In the genomic region with DNA sequence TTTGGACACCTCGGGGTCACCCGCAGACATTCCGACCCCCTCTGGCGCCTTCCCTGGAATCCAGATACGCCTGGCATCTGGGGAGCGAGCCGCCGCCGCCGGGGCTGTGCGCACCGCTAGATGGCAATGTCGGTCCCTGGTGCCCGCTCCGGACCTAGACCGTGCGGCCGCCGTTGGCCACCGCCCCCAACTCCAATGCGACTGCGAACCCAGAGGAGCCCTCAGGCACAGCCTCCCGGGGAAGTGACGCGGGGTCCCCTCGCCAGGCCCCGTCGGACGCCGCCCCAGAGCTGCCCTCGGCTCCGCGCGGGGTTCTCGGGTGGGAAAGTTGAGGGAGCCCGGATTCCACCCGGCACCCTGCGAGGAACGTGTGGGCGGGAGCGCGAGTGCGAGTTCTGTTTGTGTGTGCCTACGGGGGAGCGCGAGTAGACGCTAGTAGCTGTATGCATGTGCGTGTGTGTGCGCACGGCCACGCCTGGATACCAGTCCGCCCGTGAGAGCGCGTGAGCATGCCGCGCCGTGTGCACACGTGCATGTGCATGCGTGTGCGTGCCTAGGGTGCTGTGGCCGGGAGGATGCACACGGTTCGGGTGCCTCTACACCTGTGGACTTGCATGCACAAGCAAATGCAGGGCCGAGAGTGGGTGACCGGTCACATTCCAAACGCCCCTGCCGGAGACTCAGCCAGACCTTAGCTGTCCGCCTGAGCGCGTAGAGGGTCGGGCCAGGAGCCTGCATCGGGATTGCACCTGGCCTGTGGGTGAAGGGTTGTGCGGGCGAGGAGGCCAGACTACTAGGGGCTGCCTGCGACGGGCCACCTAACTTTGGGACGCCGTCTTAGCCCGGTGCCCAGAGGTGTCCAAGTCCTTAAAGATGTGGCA, we compare ENCODE assay signal across 8 cellular contexts. TPM values are rescaled to one million over a fixed set of nuclear protein-coding genes. Genes with fewer than 3 reads are reported as not detected.
A peak's percentile ranks its signal among the peaks of the same experiment; 100 is the strongest.
DNase-seq lines count a peak whose midpoint lies in the region; ATAC-seq and TF ChIP-seq lines count a peak whose summit lies in the region.

No MANE protein-coding gene starts in this region.

- peak overlapping the region; percentile 78 for H3K4me2 ChIP-seq in osteoblast (ENCODE audit: insufficient read depth, low read length)

- peaks cover 30% of the 10 kb centered on the region for H3K4me1 Mint-ChIP-seq in activated naive CD4-positive, alpha-beta T cell treated with anti-CD3 and anti-CD28 coated beads, Interleukin-2, amount 50 U/mL, for 24 hours

- H3K9me3 ChIP-seq in osteoblast (ENCODE audit: low read depth, low read length) = no peaks in the 10 kb centered on the region

- H3K36me3 Mint-ChIP-seq in activated naive CD4-positive, alpha-beta T cell treated with anti-CD3 and anti-CD28 coated beads, Interleukin-2, amount 50 U/mL, for 24 hours = peaks cover 1% of the 10 kb centered on the region

- no peaks in the 10 kb centered on the region for H3K36me3 ChIP-seq in osteoblast (ENCODE audit: insufficient read depth, low read length)

- ATAC-seq in GM18517 (IDR thresholded peaks at IDR 0.05; ENCODE audit: unreplicated experiment) (peak; percentile 38), Right ventricle myocardium superior (ENCODE audit: poor library complexity) (peak; percentile 79), GM19455 (IDR thresholded peaks at IDR 0.05; ENCODE audit: unreplicated experiment) (no peak)

- peak overlapping the region; percentile 30 for H3K4me3 Mint-ChIP-seq in activated naive CD4-positive, alpha-beta T cell treated with anti-CD3 and anti-CD28 coated beads, Interleukin-2, amount 50 U/mL, for 24 hours

- peaks cover 38% of the 10 kb centered on the region for H3K27me3 Mint-ChIP-seq in activated naive CD4-positive, alpha-beta T cell treated with anti-CD3 and anti-CD28 coated beads, Interleukin-2, amount 50 U/mL, for 24 hours

- H3K27ac Mint-ChIP-seq in activated naive CD4-positive, alpha-beta T cell treated with anti-CD3 and anti-CD28 coated beads, Interleukin-2, amount 50 U/mL, for 24 hours = no peak overlapping the region

- H3K4me1 ChIP-seq in osteoblast (ENCODE audit: insufficient read depth, low read length) = peaks cover 15% of the 10 kb centered on the region

- peaks cover 45% of the 10 kb centered on the region for H3K27me3 ChIP-seq in osteoblast (ENCODE audit: insufficient read depth, low read length)

- DNase-seq in AG10803 (ENCODE audit: low read depth) (peak; percentile 49), HT1080 (ENCODE audit: low read depth) (peak; percentile 73), OCI-M1 (lab: John Stamatoyannopoulos, UW) (peak; percentile 85), Right ventricle myocardium superior (peak; percentile 83), osteoblast (ENCODE audit: insufficient read length, low spot score, missing footprints) (peak; percentile 100)

- intact Hi-C loops in Right ventricle myocardium superior (cut with DNase I) = loop anchor here (2.0 kb wide), 1 partner anchor 149 kb away; no protein-coding TSS in a partner anchor

- no peak overlapping the region for H2AFZ ChIP-seq in osteoblast (ENCODE audit: low read length)

- no peaks in the 10 kb centered on the region for H3K79me2 ChIP-seq in osteoblast (ENCODE audit: insufficient read depth, low read length)

- TF ChIP-seq CTCF in AG10803 (conservative IDR thresholded peaks at IDR 0.05; ENCODE audit: low read length) (peak; percentile 65), osteoblast (IDR thresholded peaks at IDR 0.05; ENCODE audit: extremely low read depth, low read depth, low read length) (peak; percentile 63)

- peaks cover 20% of the 10 kb centered on the region for H4K20me1 ChIP-seq in osteoblast (ENCODE audit: insufficient read depth, low read length)

- no peaks in the 10 kb centered on the region for H3K9me3 Mint-ChIP-seq in activated naive CD4-positive, alpha-beta T cell treated with anti-CD3 and anti-CD28 coated beads, Interleukin-2, amount 50 U/mL, for 24 hours

- no peak overlapping the region for H3K27ac ChIP-seq in osteoblast (ENCODE audit: low read depth, low read length)

- H3K4me3 ChIP-seq in AG10803 (ENCODE audit: low read length) = peak overlapping the region; percentile 55
- H3K4me3 ChIP-seq in osteoblast (ENCODE audit: insufficient read depth, low read length) = peak overlapping the region; percentile 68

RNA-seq across cellular contexts. Expression of gene CHRM4, which starts 1.9 kb away (rescaled TPM):
- 0.40 and 0.57 TPM in 2 replicates for total RNA-seq in HT1080 (2014; rRNA removed; shearing (Covaris generic))
- 0.42 and 0.59 TPM in 2 replicates for polyA plus RNA-seq in HT1080 (2015; cell fraction: cytosol; rRNA removed)
- 0.35 and 0.40 TPM in 2 replicates for polyA plus RNA-seq in HT1080 (2015; cell fraction: nucleus; rRNA removed)
- total RNA-seq in Right ventricle myocardium superior (not detected), osteoblast (0.29 and 0.36 TPM in 2 replicates)

RNA-seq across cellular contexts. Expression of gene MDK, which starts 8.2 kb away (rescaled TPM):
- 40.5 and 54.9 TPM in 2 replicates for total RNA-seq in HT1080 (2014; rRNA removed; shearing (Covaris generic))
- polyA plus RNA-seq in HT1080 (2015; cell fraction: cytosol; rRNA removed) = 27.9 and 33.8 TPM in 2 replicates
- polyA plus RNA-seq in HT1080 (2015; cell fraction: nucleus; rRNA removed) = 12.1 and 15.8 TPM in 2 replicates
- total RNA-seq in Right ventricle myocardium superior (4.7 TPM), osteoblast (27.5 and 27.7 TPM in 2 replicates)

RNA-seq across cellular contexts. Expression of gene DGKZ, which starts 42.4 kb away (rescaled TPM):
- 107 and 115 TPM in 2 replicates for total RNA-seq in HT1080 (2014; rRNA removed; shearing (Covaris generic))
- 54.7 and 59.2 TPM in 2 replicates for polyA plus RNA-seq in HT1080 (2015; cell fraction: cytosol; rRNA removed)
- polyA plus RNA-seq in HT1080 (2015; cell fraction: nucleus; rRNA removed) = 70.9 and 71.9 TPM in 2 replicates
- 65.8 TPM for total RNA-seq in Right ventricle myocardium superior
- 47.1 and 52.5 TPM in 2 replicates for total RNA-seq in osteoblast

Comparison
In these comparisons a context has a peak if more than half of its experiments do, and no peak if none do; other contexts are left out.
1. DNase-seq: peak in every context shown above with its lines; median percentile 100 in osteoblast; 85 in OCI-M1; 83 in Right ventricle myocardium superior; 73 in HT1080; 49 in AG10803.